ENCODE assay signal across 1 cellular context in genomic region chr17:56960596-56961538, GRCh38.
A peak's percentile ranks its signal among the peaks of the same experiment; 100 is the strongest.
TF ChIP-seq lines count a peak whose summit lies in the region.

Gene COIL (minus strand): TSS chr17:56961050. CDS start chr17:56961019, 31 bp downstream.

TF ChIP-seq in HepG2, 621 proteins besides CTCF, POLR2A, EP300 and RAD21 (continued from another document and continues in another):
- TF ChIP-seq CREB1 (IDR thresholded peaks at IDR 0.05) = no peak
- TF ChIP-seq CREB1 (CRISPR knock-in tag; IDR thresholded peaks at IDR 0.05) = no peak
- TF ChIP-seq KDM5B (CRISPR knock-in tag; IDR thresholded peaks at IDR 0.05; ENCODE audit: borderline replicate concordance) = peak; percentile 89; the same call in 1 of the 2 replicates
- TF ChIP-seq RBAK (CRISPR knock-in tag; IDR thresholded peaks at IDR 0.05) = no peak
- 0 out of 2 replicates have a peak, but pooled peaks have one; percentile 52 for TF ChIP-seq ZNF768 (CRISPR knock-in tag; IDR thresholded peaks at IDR 0.05)
- no peak for TF ChIP-seq SOX13 (IDR thresholded peaks at IDR 0.05)
- TF ChIP-seq SOX13 (CRISPR knock-in tag; conservative IDR thresholded peaks at IDR 0.05 in 1 of 2, IDR thresholded peaks at IDR 0.05 in 1 of 2) = peak; percentile 72 to 78; a peak in 2 of 4 replicates
- TF ChIP-seq MED8 (CRISPR knock-in tag; IDR thresholded peaks at IDR 0.05; ENCODE audit: insufficient replicate concordance) = no peak
- TF ChIP-seq ZBTB26 (CRISPR knock-in tag; IDR thresholded peaks at IDR 0.05; ENCODE audit: borderline replicate concordance) = peak; percentile 81; the same call in 1 of the 2 replicates
- no peak for TF ChIP-seq RAD51 (IDR thresholded peaks at IDR 0.05; ENCODE audit: borderline replicate concordance)
- peak; percentile 49; the same call in 1 of the 2 replicates for TF ChIP-seq ZBTB2 (CRISPR knock-in tag; IDR thresholded peaks at IDR 0.05; ENCODE audit: low read depth)
- TF ChIP-seq ZNF143 (CRISPR knock-in tag; IDR thresholded peaks at IDR 0.05) = 0 out of 2 replicates have a peak, but pooled peaks have one; percentile 39
- TF ChIP-seq ZNF281 (CRISPR knock-in tag; IDR thresholded peaks at IDR 0.05; ENCODE audit: borderline replicate concordance) = peak; percentile 17; the same call in 1 of the 2 replicates
- TF ChIP-seq CBX2 (IDR thresholded peaks at IDR 0.05; ENCODE audit: low read depth, low read length) = no peak; the same call in 1 of the 2 replicates
- TF ChIP-seq CBX2 (CRISPR knock-in tag; IDR thresholded peaks at IDR 0.05; ENCODE audit: low read depth) = peak; percentile 80; the same call in 1 of the 2 replicates
- TF ChIP-seq PPARG (CRISPR knock-in tag; conservative IDR thresholded peaks at IDR 0.05) = peak; percentile 68
- peak; percentile 78 for TF ChIP-seq ZNF777 (CRISPR knock-in tag; IDR thresholded peaks at IDR 0.05)
- TF ChIP-seq ZSCAN30 (CRISPR knock-in tag; IDR thresholded peaks at IDR 0.05) = peak; percentile 93; the same call in 1 of the 2 replicates
- peak; percentile 22; the same call in 1 of the 2 replicates for TF ChIP-seq TBX3 (IDR thresholded peaks at IDR 0.05; ENCODE audit: borderline replicate concordance)
- no peak for TF ChIP-seq ZNF280D (CRISPR knock-in tag; IDR thresholded peaks at IDR 0.05)
- no peak for TF ChIP-seq GPBP1L1 (CRISPR knock-in tag; IDR thresholded peaks at IDR 0.05)
- peak; percentile 89 for TF ChIP-seq HNF1B (CRISPR knock-in tag; IDR thresholded peaks at IDR 0.05)
- TF ChIP-seq CREB3 (CRISPR knock-in tag; IDR thresholded peaks at IDR 0.05) = peak; percentile 87; the same call in 1 of the 2 replicates
- TF ChIP-seq ZMAT5 (CRISPR knock-in tag; IDR thresholded peaks at IDR 0.05; ENCODE audit: borderline replicate concordance, low read depth) = no peak
- TF ChIP-seq LCORL (IDR thresholded peaks at IDR 0.05) = no peak
- peak; percentile 45; the same call in 1 of the 2 replicates for TF ChIP-seq LCORL (CRISPR knock-in tag; IDR thresholded peaks at IDR 0.05)
- no peak for TF ChIP-seq ZNF207 (IDR thresholded peaks at IDR 0.05; ENCODE audit: borderline replicate concordance)
- TF ChIP-seq ATRX (CRISPR knock-in tag; IDR thresholded peaks at IDR 0.05; ENCODE audit: borderline replicate concordance) = no peak
- TF ChIP-seq POGK (CRISPR knock-in tag; conservative IDR thresholded peaks at IDR 0.05) = peak; percentile 87
- TF ChIP-seq ZFP62 (CRISPR knock-in tag; IDR thresholded peaks at IDR 0.05) = no peak
- peak; percentile 71; the same call in 1 of the 2 replicates for TF ChIP-seq NKX3-1 (CRISPR knock-in tag; IDR thresholded peaks at IDR 0.05)
- TF ChIP-seq ZNF761 (CRISPR knock-in tag; conservative IDR thresholded peaks at IDR 0.05) = peak; percentile 36; the same call in 1 of the 2 replicates
- peak; percentile 92 for TF ChIP-seq ZBTB14 (CRISPR knock-in tag; IDR thresholded peaks at IDR 0.05)
- TF ChIP-seq PRDM15 (CRISPR knock-in tag; IDR thresholded peaks at IDR 0.05) = no peak
- TF ChIP-seq PAWR (CRISPR knock-in tag; IDR thresholded peaks at IDR 0.05; ENCODE audit: borderline replicate concordance) = no peak
- TF ChIP-seq DPF2 (CRISPR knock-in tag; IDR thresholded peaks at IDR 0.05; ENCODE audit: borderline replicate concordance, low read depth) = no peak
- no peak for TF ChIP-seq NR3C1 (CRISPR knock-in tag; IDR thresholded peaks at IDR 0.05)
